8 cellular contexts compared by ENCODE assay signal in genomic region chrX:26783512-26784225, GRCh38.
DNase-seq lines count a peak whose midpoint lies in the region; ATAC-seq and TF ChIP-seq lines count a peak whose summit lies in the region.

No MANE protein-coding gene starts in this region.

- H3K79me2 ChIP-seq in neural progenitor cell (ENCODE audit: low read depth): no peaks in the 10 kb centered on the region

- intact Hi-C loops in sigmoid colon (cut with DNase I): loop anchor here (10.0 kb wide), 1 partner anchor 401 kb away; no protein-coding TSS in a partner anchor

- no peak overlapping the region for H3K27ac ChIP-seq in neural progenitor cell
- H3K27ac ChIP-seq in sigmoid colon: no peak overlapping the region

- H3K36me3 ChIP-seq in neural progenitor cell: no peaks in the 10 kb centered on the region
- H3K36me3 ChIP-seq in sigmoid colon: no peaks in the 10 kb centered on the region

- TF ChIP-seq POLR2A in sigmoid colon (IDR thresholded peaks at IDR 0.05): no peak

- POLR2A ChIA-PET in HEK293T (lab: Yijun Ruan, JAX): no interaction called here

- no peak overlapping the region for H2AFZ ChIP-seq in neural progenitor cell (replicated peaks)

- no peak for TF ChIP-seq EP300 in sigmoid colon (IDR thresholded peaks at IDR 0.05)

- peaks cover 14% of the 10 kb centered on the region for H3K9me3 ChIP-seq in neural progenitor cell (ENCODE audit: low read depth)
- H3K9me3 ChIP-seq in sigmoid colon: no peaks in the 10 kb centered on the region

- no peaks in the 10 kb centered on the region for H3K4me1 Mint-ChIP-seq in activated T-cell treated with anti-CD3 and anti-CD28 coated beads, Interleukin-2, amount 50 U/mL, for 4 hours (ENCODE audit: low read depth)
- H3K4me1 Mint-ChIP-seq in neural progenitor cell: no peaks in the 10 kb centered on the region

- peak; percentile 63 for TF ChIP-seq CTCF in neural progenitor cell (IDR thresholded peaks at IDR 0.05)
- TF ChIP-seq CTCF in sigmoid colon (IDR thresholded peaks at IDR 0.05): no peak

- peaks cover under 1% of the 10 kb centered on the region for H3K9me3 Mint-ChIP-seq in activated T-cell treated with anti-CD3 and anti-CD28 coated beads, Interleukin-2, amount 50 U/mL, for 4 hours
- H3K9me3 Mint-ChIP-seq in neural progenitor cell: peaks cover 8% of the 10 kb centered on the region

- H4K20me1 ChIP-seq in neural progenitor cell (ENCODE audit: low read depth): no peaks in the 10 kb centered on the region

- H3K27ac Mint-ChIP-seq in neural progenitor cell: no peak overlapping the region

- peak; percentile 17 to 18 for DNase-seq in activated T-cell treated with anti-CD3 and anti-CD28 coated beads, Interleukin-2, amount 50 U/mL, for 48 hours
- no peak for DNase-seq in activated T-cell treated with anti-CD3 and anti-CD28 coated beads, Interleukin-2, amount 50 U/mL, for 4 hours
- DNase-seq in HEK293T (ENCODE audit: extremely low spot score) (peak; percentile 32), NCI-H2171 (lab: John Stamatoyannopoulos, UW) (peak; percentile 47), cerebellar cortex (ENCODE audit: low spot score) (peak; percentile 3), neural progenitor cell (ENCODE audit: low spot score) (peak; percentile 68), sigmoid colon (no peak)

- H3F3A ChIP-seq in neural progenitor cell (ENCODE audit: low read depth): no peaks in the 10 kb centered on the region

- CTCF ChIA-PET in HEK293T (lab: Yijun Ruan, JAX): interaction anchor here (1.9 kb wide), 1 partner anchor 18 kb away, joined by 4 read pairs; no protein-coding TSS in a partner anchor

- H3K27me3 Mint-ChIP-seq in activated T-cell treated with anti-CD3 and anti-CD28 coated beads, Interleukin-2, amount 50 U/mL, for 4 hours (ENCODE audit: low read depth): no peaks in the 10 kb centered on the region
- H3K27me3 Mint-ChIP-seq in neural progenitor cell (ENCODE audit: insufficient read depth, low read depth): no peaks in the 10 kb centered on the region

- no peaks in the 10 kb centered on the region for H3K36me3 Mint-ChIP-seq in activated T-cell treated with anti-CD3 and anti-CD28 coated beads, Interleukin-2, amount 50 U/mL, for 4 hours (ENCODE audit: insufficient read depth)
- no peaks in the 10 kb centered on the region for H3K36me3 Mint-ChIP-seq in neural progenitor cell

- H3K4me1 ChIP-seq in neural progenitor cell (no peaks in the 10 kb centered on the region), sigmoid colon (no peaks in the 10 kb centered on the region)

- H3K4me3 Mint-ChIP-seq in activated T-cell treated with anti-CD3 and anti-CD28 coated beads, Interleukin-2, amount 50 U/mL, for 4 hours: no peak overlapping the region
- no peak overlapping the region for H3K4me3 Mint-ChIP-seq in neural progenitor cell

- ATAC-seq in activated T-cell treated with anti-CD3 and anti-CD28 coated beads, Interleukin-2, amount 50 U/mL, for 4 hours: no peak
- ATAC-seq in HG03108 (IDR thresholded peaks at IDR 0.05; ENCODE audit: unreplicated experiment): no peak

- H3K4me2 ChIP-seq in neural progenitor cell: no peak overlapping the region

- H3K4me3 ChIP-seq in neural progenitor cell (no peak overlapping the region), sigmoid colon (no peak overlapping the region)

- no peak overlapping the region for H3K9ac ChIP-seq in neural progenitor cell

- H3K27me3 ChIP-seq in neural progenitor cell (no peaks in the 10 kb centered on the region), sigmoid colon (no peaks in the 10 kb centered on the region)

- 64 to 70% methylated on average over 10 of the region's 10 CpGs for WGBS in sigmoid colon, 2 donors

TF ChIP-seq in HEK293T, 16 proteins besides CTCF, POLR2A, EP300 and RAD21:
- no peak for TF ChIP-seq ARNT (IDR thresholded peaks at IDR 0.05)
- no peak for TF ChIP-seq ELF4 (IDR thresholded peaks at IDR 0.05)
- no peak for TF ChIP-seq FOXK2 (IDR thresholded peaks at IDR 0.05)
- no peak for TF ChIP-seq ZNF384 (IDR thresholded peaks at IDR 0.05)
- TF ChIP-seq FOXM1 (IDR thresholded peaks at IDR 0.05; ENCODE audit: borderline replicate concordance): no peak
- TF ChIP-seq FOXA1 (IDR thresholded peaks at IDR 0.05): no peak
- no peak for TF ChIP-seq NFRKB (IDR thresholded peaks at IDR 0.05)
- TF ChIP-seq L3MBTL2 (conservative IDR thresholded peaks at IDR 0.05): no peak
- TF ChIP-seq LEF1 (IDR thresholded peaks at IDR 0.05; ENCODE audit: borderline replicate concordance): no peak
- no peak for TF ChIP-seq SP1 (IDR thresholded peaks at IDR 0.05)
- no peak for TF ChIP-seq TARDBP (IDR thresholded peaks at IDR 0.05)
- no peak for TF ChIP-seq HDGF (IDR thresholded peaks at IDR 0.05; ENCODE audit: borderline replicate concordance)
- no peak for TF ChIP-seq PKNOX1 (IDR thresholded peaks at IDR 0.05)
- no peak for TF ChIP-seq BHLHE40 (IDR thresholded peaks at IDR 0.05; ENCODE audit: borderline replicate concordance)
- no peak for TF ChIP-seq SUZ12 (IDR thresholded peaks at IDR 0.05)
- TF ChIP-seq CTBP1 (IDR thresholded peaks at IDR 0.05; ENCODE audit: borderline replicate concordance): no peak
TF ChIP-seq in HEK293T: peak in this region for 0.

Comparison
In these comparisons a context has a peak if more than half of its experiments do, and no peak if none do; other contexts are left out.
1. DNase-seq: peak in activated T-cell treated with anti-CD3 and anti-CD28 coated beads, Interleukin-2, amount 50 U/mL, for 48 hours (2 of 2), HEK293T (single experiment), NCI-H2171 (single experiment), cerebellar cortex (single experiment) and neural progenitor cell (single experiment); none in activated T-cell treated with anti-CD3 and anti-CD28 coated beads, Interleukin-2, amount 50 U/mL, for 4 hours (single experiment) and sigmoid colon (single experiment).